ENCODE assay signal across 16 cellular contexts in the genomic region with DNA sequence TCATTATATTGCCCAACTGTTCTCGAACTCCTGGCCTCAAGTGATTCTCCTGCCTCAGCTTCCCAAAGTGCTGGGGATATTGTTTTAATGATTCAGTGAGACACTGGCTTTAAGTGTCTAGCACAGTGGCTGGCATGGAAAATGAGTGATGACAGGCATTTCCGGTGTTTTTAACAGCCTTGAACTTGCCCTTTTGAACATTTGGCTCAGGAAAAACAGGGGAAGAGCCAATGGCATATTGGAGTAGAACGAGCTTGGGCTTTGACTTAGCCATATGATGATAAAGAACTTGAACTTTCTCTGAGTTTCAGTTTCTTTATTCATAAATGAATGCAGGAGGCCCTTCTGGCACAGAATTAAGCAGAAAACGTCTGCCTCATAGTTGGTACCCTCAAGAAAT.
DNase-seq lines count a peak whose midpoint lies in the region; TF ChIP-seq lines count a peak whose summit lies in the region.
"Had no signal": no experiment of that assay in that cellular context is flagged by ENCODE, and none has a peak within 500 bp of the region (broad histone marks: within the 10 kb centered on the region; RNA-seq: fewer than 3 reads in every experiment).

No MANE protein-coding gene starts in this region.

- intact Hi-C loops in A673 (cut with micrococcal nuclease; ENCODE audit: unreplicated experiment), result no loop called here

- H3K27ac ChIP-seq in A673 (ENCODE audit: low read depth, low read length, poor library complexity, severe bottlenecking) (no peak overlapping the region), SK-N-MC (peak overlapping the region; percentile 60; the same call in 1 of the 2 replicates)
- H3K27ac ChIP-seq: C4-2B had no signal

- H3K4me1 ChIP-seq in A673 (ENCODE audit: insufficient read depth, low read length, poor library complexity, severe bottlenecking), result no peaks in the 10 kb centered on the region
- H3K4me1 ChIP-seq: Caco-2 had no signal

- H3K27me3 ChIP-seq in A673 (replicated peaks; ENCODE audit: insufficient read depth, low read depth, low read length, poor library complexity), result no peaks in the 10 kb centered on the region

- TF ChIP-seq CTCF in A673 (conservative IDR thresholded peaks at IDR 0.05; ENCODE audit: low read depth, low read length) (no peak), nephron progenitor cell (IDR thresholded peaks at IDR 0.05) (no peak)

- peaks cover 3% of the 10 kb centered on the region for H3K27me3 Mint-ChIP-seq in nephron progenitor cell (ENCODE audit: low read depth, poor library complexity)

- no peaks in the 10 kb centered on the region for H3K9me3 ChIP-seq in A673 (ENCODE audit: low read depth, low read length, poor library complexity, severe bottlenecking)
- no peaks in the 10 kb centered on the region for H3K9me3 ChIP-seq in SK-N-MC (ENCODE audit: low read depth, low read length)
- H3K9me3 ChIP-seq: Caco-2 had no signal

- H3K36me3 ChIP-seq in A673 (ENCODE audit: insufficient read depth, low read length, poor library complexity, severe bottlenecking) (no peaks in the 10 kb centered on the region), SK-N-MC (ENCODE audit: insufficient read depth, low read length) (no peaks in the 10 kb centered on the region)

- no peaks in the 10 kb centered on the region for H3K4me1 Mint-ChIP-seq in nephron progenitor cell

- CTCF ChIA-PET in A673 (lab: Charles Lee), result no interaction called here

- H3K9me3 Mint-ChIP-seq in nephron progenitor cell, result peaks cover 7% of the 10 kb centered on the region

- H3K4me3 ChIP-seq in A673 (ENCODE audit: low read depth, low read length, poor library complexity, severe bottlenecking), result no peak overlapping the region
- H3K4me3 ChIP-seq in SK-N-MC, result no peak overlapping the region

- BruUV-seq in A673 (replicated peaks; lab: Mats Ljungman, UMichigan), result no TSS peak

- H3K36me3 Mint-ChIP-seq in nephron progenitor cell (ENCODE audit: low read depth), result no peaks in the 10 kb centered on the region

- peak; percentile 5 for DNase-seq in A673 (ENCODE audit: low spot score)
- peak; percentile 20 for DNase-seq in HT1080 (ENCODE audit: low read depth)
- DNase-seq in SK-N-MC (ENCODE audit: low read depth, low spot score), result no peak
- no peak for DNase-seq in nephron progenitor cell
- no peak for DNase-seq in NCI-H1417 (lab: John Stamatoyannopoulos, UW)
- DNase-seq in DMS114 treated with DMSO at 0.1 percent for 48 hours (lab: John Stamatoyannopoulos, UW; ENCODE audit: unreplicated experiment), result no peak
- DNase-seq in NCI-H748 (lab: John Stamatoyannopoulos, UW; ENCODE audit: unreplicated experiment), result no peak
- DNase-seq: AML-193; Caco-2; CD4-positive, alpha-beta T cell; DMS153; DMS79; GF-D8; GOT3; H7 had no signal

- H3K27ac Mint-ChIP-seq in nephron progenitor cell, result peak overlapping the region; percentile 16
- H3K27ac Mint-ChIP-seq: CD4-positive, alpha-beta T cell had no signal

- POLR2A ChIA-PET in A673 (lab: Charles Lee; ENCODE audit: low non-redundant PET), result no interaction called here

- H3K9ac ChIP-seq in SK-N-MC (ENCODE audit: insufficient read length), result no peak overlapping the region

- H3K4me3 Mint-ChIP-seq in nephron progenitor cell, result no peak overlapping the region
- H3K4me3 Mint-ChIP-seq: CD4-positive, alpha-beta T cell had no signal

Comparison
In these comparisons a context has a peak if more than half of its experiments do, and no peak if none do; other contexts are left out.
1. DNase-seq: peak in A673 (single experiment) and HT1080 (single experiment); none in SK-N-MC (single experiment), nephron progenitor cell (single experiment), NCI-H1417 (0 of 3), DMS114 treated with DMSO at 0.1 percent for 48 hours (single experiment) and NCI-H748 (single experiment).